In genomic region chr11:7098235-7098832, GRCh38 we compare ENCODE assay signal across 9 cellular contexts. TPM values are rescaled to one million over a fixed set of nuclear protein-coding genes. Genes with fewer than 3 reads are reported as not detected.
A peak's percentile ranks its signal among the peaks of the same experiment; 100 is the strongest.
DNase-seq lines count a peak whose midpoint lies in the region; ATAC-seq and TF ChIP-seq lines count a peak whose summit lies in the region.
"Had no signal": no experiment of that assay in that cellular context is flagged by ENCODE, and none has a peak within 500 bp of the region (broad histone marks: within the 10 kb centered on the region; RNA-seq: fewer than 3 reads in every experiment).

No MANE protein-coding gene starts in this region.

- H3K4me3 ChIP-seq in AG10803 (ENCODE audit: low read length) = no peak overlapping the region
- no peak overlapping the region for H3K4me3 ChIP-seq in astrocyte of the cerebellum (ENCODE audit: low read depth, low read length)

- H3K4me1 Mint-ChIP-seq in stimulated activated effector memory CD8-positive, alpha-beta T cell treated with anti-CD3 and anti-CD28 coated beads, Interleukin-12 subunit alpha, Interleukin-12 subunit beta, amount 100 ng/mL, for 72 hours = no peaks in the 10 kb centered on the region

- H3K4me3 Mint-ChIP-seq in stimulated activated effector memory CD8-positive, alpha-beta T cell treated with anti-CD3 and anti-CD28 coated beads, Interleukin-12 subunit alpha, Interleukin-12 subunit beta, amount 100 ng/mL, for 72 hours = no peak overlapping the region

- H3K36me3 Mint-ChIP-seq in stimulated activated effector memory CD8-positive, alpha-beta T cell treated with anti-CD3 and anti-CD28 coated beads, Interleukin-12 subunit alpha, Interleukin-12 subunit beta, amount 100 ng/mL, for 72 hours = no peaks in the 10 kb centered on the region

- DNase-seq in AG10803 (ENCODE audit: low read depth) = peak; percentile 51
- DNase-seq in GM13977 (ENCODE audit: low spot score) = peak; percentile 54
- peak; percentile 46 for DNase-seq in NCI-H2227 (lab: John Stamatoyannopoulos, UW; ENCODE audit: unreplicated experiment)
- peak; percentile 33 for DNase-seq in astrocyte of the cerebellum (ENCODE audit: low read depth)
- peak; percentile 17 for DNase-seq in iPS DF 19.7 (ENCODE audit: low read depth, low spot score)
- no peak for DNase-seq in stimulated activated effector memory CD8-positive, alpha-beta T cell treated with anti-CD3 and anti-CD28 coated beads, Interleukin-12 subunit alpha, Interleukin-12 subunit beta, amount 100 ng/mL, for 72 hours (ENCODE audit: low spot score in 2 of 2)
- DNase-seq in mucosa of gallbladder (ENCODE audit: low spot score) = no peak

- in situ Hi-C loops in GM13977 (cut with MboI; ENCODE audit: low pct_unique_long_range_greater_than_20kb, low sequenced_read_pairs, unreplicated experiment) (loop anchor here (10.0 kb wide), 1 partner anchor 596 kb away; no protein-coding TSS in a partner anchor), astrocyte of the cerebellum (cut with HindIII; ENCODE audit: low sequenced_read_pairs) (no loop called here)

- TF ChIP-seq CTCF in AG10803 (conservative IDR thresholded peaks at IDR 0.05; ENCODE audit: low read length) (peak; percentile 83), GM13977 (IDR thresholded peaks at IDR 0.05; ENCODE audit: extremely low read depth, insufficient read depth, missing control alignments) (peak; percentile 64), astrocyte of the cerebellum (IDR thresholded peaks at IDR 0.05; ENCODE audit: low read depth, low read length, missing control alignments) (peak; percentile 58)

- H3K27ac Mint-ChIP-seq in stimulated activated effector memory CD8-positive, alpha-beta T cell treated with anti-CD3 and anti-CD28 coated beads, Interleukin-12 subunit alpha, Interleukin-12 subunit beta, amount 100 ng/mL, for 72 hours = no peak overlapping the region

- peak; percentile 76 for ATAC-seq in HG03066 (IDR thresholded peaks at IDR 0.05; ENCODE audit: low read depth, unreplicated experiment)
- ATAC-seq in stimulated activated effector memory CD8-positive, alpha-beta T cell treated with anti-CD3 and anti-CD28 coated beads, Interleukin-12 subunit alpha, Interleukin-12 subunit beta, amount 100 ng/mL, for 72 hours = peak; percentile 69

- H3K9me3 Mint-ChIP-seq in stimulated activated effector memory CD8-positive, alpha-beta T cell treated with anti-CD3 and anti-CD28 coated beads, Interleukin-12 subunit alpha, Interleukin-12 subunit beta, amount 100 ng/mL, for 72 hours = no peaks in the 10 kb centered on the region

RNA-seq across cellular contexts. Expression of gene RBMXL2, which starts 9.5 kb away (rescaled TPM):
- total RNA-seq in mucosa of gallbladder = not detected
- total RNA-seq: mononuclear cell had no signal

Comparison
In these comparisons a context has a peak if more than half of its experiments do, and no peak if none do; other contexts are left out.
1. DNase-seq: peak in AG10803 (single experiment), GM13977 (single experiment), NCI-H2227 (single experiment), astrocyte of the cerebellum (single experiment) and iPS DF 19.7 (single experiment); none in stimulated activated effector memory CD8-positive, alpha-beta T cell treated with anti-CD3 and anti-CD28 coated beads, Interleukin-12 subunit alpha, Interleukin-12 subunit beta, amount 100 ng/mL, for 72 hours (0 of 2) and mucosa of gallbladder (single experiment).
2. Peak in every context shown above with its lines, with median percentiles within 50 percentile points of each other: CTCF ChIP-seq.